In genomic region chr2:24009367-24009679, GRCh38 we compare ENCODE assay signal across 16 cellular contexts. TPM values are rescaled to one million over a fixed set of nuclear protein-coding genes. Genes with fewer than 3 reads are reported as not detected.
DNase-seq lines count a peak whose midpoint lies in the region; ATAC-seq and TF ChIP-seq lines count a peak whose summit lies in the region.
"Had no signal": no experiment of that assay in that cellular context is flagged by ENCODE, and none has a peak within 500 bp of the region (broad histone marks: within the 10 kb centered on the region; RNA-seq: fewer than 3 reads in every experiment).

No MANE protein-coding gene starts in this region.

- ATAC-seq in right cardiac atrium (no peak), Right ventricle myocardium superior (ENCODE audit: poor library complexity) (no peak), GM18517 (IDR thresholded peaks at IDR 0.05; ENCODE audit: unreplicated experiment) (no peak), GM21576 (IDR thresholded peaks at IDR 0.05; ENCODE audit: unreplicated experiment) (no peak)

- H3K27ac Mint-ChIP-seq in osteocyte (ENCODE audit: unreplicated experiment): no peak overlapping the region
- H3K27ac Mint-ChIP-seq: activated CD4-positive, alpha-beta T cell treated with anti-CD3 and anti-CD28 coated beads, Interleukin-2, amount 10 ng/mL, durations not matched to agents 7 days and 5 days; naive thymus-derived CD4-positive, alpha-beta T cell had no signal

- H3K36me3 ChIP-seq in esophagus squamous epithelium: no peaks in the 10 kb centered on the region
- no peaks in the 10 kb centered on the region for H3K36me3 ChIP-seq in muscle layer of colon (ENCODE audit: insufficient read depth, low read length)
- H3K36me3 ChIP-seq: tibial nerve had no signal

- no peaks in the 10 kb centered on the region for H3K27me3 Mint-ChIP-seq in osteocyte (ENCODE audit: unreplicated experiment)

- H3K9me3 Mint-ChIP-seq in osteocyte (ENCODE audit: unreplicated experiment): no peaks in the 10 kb centered on the region
- H3K9me3 Mint-ChIP-seq: activated CD4-positive, alpha-beta T cell treated with anti-CD3 and anti-CD28 coated beads, Interleukin-2, amount 10 ng/mL, durations not matched to agents 7 days and 5 days; naive thymus-derived CD4-positive, alpha-beta T cell had no signal

- peaks cover 3% of the 10 kb centered on the region for H3K4me1 ChIP-seq in right cardiac atrium (ENCODE audit: control insufficient read depth, insufficient read depth, low read length)
- H3K4me1 ChIP-seq in esophagus squamous epithelium: peaks cover 12 to 20% (median 13%) of the 10 kb centered on the region in 3 donors
- H3K4me1 ChIP-seq in muscle layer of colon (ENCODE audit: insufficient read depth, low read length): peaks cover 6% of the 10 kb centered on the region

- no peak overlapping the region for H3K9ac ChIP-seq in muscle layer of colon (ENCODE audit: low read length)

- H3K27me3 ChIP-seq in right cardiac atrium (ENCODE audit: control insufficient read depth, insufficient read depth) (no peaks in the 10 kb centered on the region), esophagus squamous epithelium (peaks cover 0 to 31% (median 10%) of the 10 kb centered on the region in 4 donors), muscle layer of colon (ENCODE audit: control insufficient read depth in 1 of 2, insufficient read depth in 2 of 2, low read length in 2 of 2) (peaks cover 16 to 24% of the 10 kb centered on the region in 2 donors)

- no peak for DNase-seq in right cardiac atrium
- no peak for DNase-seq in Right ventricle myocardium superior
- no peak for DNase-seq in esophagus squamous epithelium (lab: John Stamatoyannopoulos, UW)
- no peak for DNase-seq in activated T-cell treated with anti-CD3 and anti-CD28 coated beads, Interleukin-2, amount 50 U/mL, for 1 hour
- no peak for DNase-seq in osteocyte (ENCODE audit: extremely low spot score, unreplicated experiment)
- DNase-seq: activated CD4-positive, alpha-beta T cell treated with anti-CD3 and anti-CD28 coated beads, Interleukin-2, amount 10 ng/mL, durations not matched to agents 7 days and 5 days; islet precursor cell; naive thymus-derived CD4-positive, alpha-beta T cell; NCI-H1436 treated with DMSO at 0.1 percent for 48 hours; NCI-H510A treated with DMSO at 0.1 percent for 48 hours; stimulated activated CD4-positive, alpha-beta T cell treated with anti-CD3 and anti-CD28 coated beads, Interleukin-12 subunit alpha, Interleukin-12 subunit beta, amount 100 ng/mL, for 4 hours had no signal

- TF ChIP-seq CTCF in esophagus squamous epithelium (IDR thresholded peaks at IDR 0.05): no peak
- no peak for TF ChIP-seq CTCF in osteocyte (IDR thresholded peaks at IDR 0.05)

- no peaks in the 10 kb centered on the region for H3K9me3 ChIP-seq in right cardiac atrium (ENCODE audit: control insufficient read depth, low read length)
- no peaks in the 10 kb centered on the region for H3K9me3 ChIP-seq in esophagus squamous epithelium
- no peaks in the 10 kb centered on the region for H3K9me3 ChIP-seq in muscle layer of colon (ENCODE audit: low read length)
- H3K9me3 ChIP-seq: tibial nerve had no signal

- TF ChIP-seq POLR2A in esophagus squamous epithelium (IDR thresholded peaks at IDR 0.05): no peak

- H3K27ac ChIP-seq in right cardiac atrium (ENCODE audit: low read length) (no peak overlapping the region), esophagus squamous epithelium (no peak overlapping the region), muscle layer of colon (ENCODE audit: low read depth, low read length) (no peak overlapping the region)
- H3K27ac ChIP-seq: RWPE1, tibial nerve had no signal

- peak overlapping the region; percentile 63 for H3K4me3 ChIP-seq in right cardiac atrium (ENCODE audit: low read length)
- H3K4me3 ChIP-seq in esophagus squamous epithelium: peak overlapping the region in 3 of 4 donors; percentile 35 to 67 (median 49)
- H3K4me3 ChIP-seq in muscle layer of colon (ENCODE audit: low read depth in 1 of 2, low read length in 2 of 2): peak overlapping the region; percentile 18 to 45

- intact Hi-C loops in right cardiac atrium (cut with DNase I): no loop called here
- intact Hi-C loops in Right ventricle myocardium superior (cut with DNase I): no loop called here
- intact Hi-C loops in esophagus squamous epithelium (cut with DNase I): no loop called here

- no peak overlapping the region for H3K4me3 Mint-ChIP-seq in osteocyte (ENCODE audit: unreplicated experiment)
- H3K4me3 Mint-ChIP-seq: activated CD4-positive, alpha-beta T cell treated with anti-CD3 and anti-CD28 coated beads, Interleukin-2, amount 10 ng/mL, durations not matched to agents 7 days and 5 days had no signal

- H3K36me3 Mint-ChIP-seq in osteocyte (ENCODE audit: unreplicated experiment): no peaks in the 10 kb centered on the region

- WGBS in right cardiac atrium: 69% methylated on average over 9 of the region's 9 CpGs
- WGBS in esophagus squamous epithelium, 2 donors: 72 to 84% methylated on average over 9 of the region's 9 CpGs

- peaks cover 9% of the 10 kb centered on the region for H3K4me1 Mint-ChIP-seq in osteocyte (ENCODE audit: unreplicated experiment)

RNA-seq across cellular contexts. Expression of gene MFSD2B, which starts 0.6 kb away (rescaled TPM):
- under 1 TPM in 2 of 4 donors, not detected in 2; 0.19 to 0.51 TPM for total RNA-seq in right cardiac atrium
- polyA plus RNA-seq in right cardiac atrium: 0.18 TPM
- total RNA-seq in Right ventricle myocardium superior: not detected
- under 1 TPM in 1 of 4 donors, not detected in 3; 0.19 TPM for total RNA-seq in esophagus squamous epithelium
- not detected in 2 replicates for total RNA-seq in osteocyte
- total RNA-seq: activated CD4-positive, alpha-beta T cell treated with anti-CD3 and anti-CD28 coated beads, Interleukin-2, amount 10 ng/mL, durations not matched to agents 7 days and 5 days had no signal
- polyA plus RNA-seq: naive thymus-derived CD4-positive, alpha-beta T cell had no signal

RNA-seq across cellular contexts. Expression of gene WDCP, which starts 37.9 kb away (rescaled TPM):
- 1 to 10 TPM; 5.5 to 7.3 (median 6.2) TPM for total RNA-seq in right cardiac atrium
- polyA plus RNA-seq in right cardiac atrium: 2.1 TPM
- total RNA-seq in Right ventricle myocardium superior: 7.3 TPM
- total RNA-seq in esophagus squamous epithelium: 1 to 10 TPM; 2.8 to 4.9 (median 4.0) TPM
- 9.6 and 12.4 TPM in 2 replicates for total RNA-seq in osteocyte

RNA-seq across cellular contexts. Expression of gene FKBP1B, which starts 40.2 kb away (rescaled TPM):
- total RNA-seq in right cardiac atrium: 1 to 10 TPM; 2.7 to 5.1 (median 4.2) TPM
- polyA plus RNA-seq in right cardiac atrium: 4.3 TPM
- total RNA-seq in Right ventricle myocardium superior: 3.1 TPM
- 10 to 100 TPM in 1 of 4 donors, 1 to 10 TPM in 3; 4.5 to 12.1 (median 8.3) TPM for total RNA-seq in esophagus squamous epithelium
- total RNA-seq in osteocyte: 12.6 and 12.7 TPM in 2 replicates
- polyA plus RNA-seq: naive thymus-derived CD4-positive, alpha-beta T cell had no signal
